8 cellular contexts compared by ENCODE assay signal in genomic region chr12:13000935-13001724, GRCh38. TPM values are rescaled to one million over a fixed set of nuclear protein-coding genes. Genes with fewer than 3 reads are reported as not detected.
DNase-seq lines count a peak whose midpoint lies in the region; ATAC-seq and TF ChIP-seq lines count a peak whose summit lies in the region.

No MANE protein-coding gene starts in this region.

- H3K4me1 ChIP-seq in heart left ventricle (peaks cover 0 to 63% (median 19%) of the 10 kb centered on the region in 12 donors), ovary (ENCODE audit: insufficient read depth) (peaks cover 8% of the 10 kb centered on the region)

- no peak for TF ChIP-seq EP300 in ovary (IDR thresholded peaks at IDR 0.05)

- peak; percentile 7 for ATAC-seq in HG03378 (IDR thresholded peaks at IDR 0.05; ENCODE audit: unreplicated experiment)
- peak in 3 of 4 donors; percentile 23 to 45 (median 36) for ATAC-seq in heart left ventricle
- no peak for ATAC-seq in GM18520 (IDR thresholded peaks at IDR 0.05; ENCODE audit: unreplicated experiment)
- no peak for ATAC-seq in HG02571 (IDR thresholded peaks at IDR 0.05; ENCODE audit: unreplicated experiment)

- TF ChIP-seq CTCF in heart left ventricle (IDR thresholded peaks at IDR 0.05) = peak in 11 of 12 donors; percentile 18 to 66 (median 51)
- peak; percentile 32 to 37 (median 35) for TF ChIP-seq CTCF in ovary (IDR thresholded peaks at IDR 0.05)

- WGBS in heart left ventricle, 4 donors = 1 to 2% (median 1%) methylated on average over 17 to 79 of the region's 79 CpGs
- WGBS in ovary, 3 donors = 0 to 1% (median 0%) methylated on average over 54 to 79 of the region's 79 CpGs

- H3K9me3 ChIP-seq in SK-N-MC (ENCODE audit: low read depth, low read length) (no peaks in the 10 kb centered on the region), heart left ventricle (no peaks in the 10 kb centered on the region), ovary (no peaks in the 10 kb centered on the region)

- H3K36me3 ChIP-seq in SK-N-MC (ENCODE audit: insufficient read depth, low read length) (no peaks in the 10 kb centered on the region), heart left ventricle (no peaks in the 10 kb centered on the region), ovary (no peaks in the 10 kb centered on the region)

- intact Hi-C loops in heart left ventricle (cut with DNase I) (loop anchor here in 8 of 10 donors (2.0 to 10.0 kb wide), 9 partner anchors 36 to 224 kb away; partner anchors contain the start of gene EMP1 (in 1 of the 8)), ovary (cut with DNase I) (loop anchor here in 1 of 4 donors (10.0 kb wide), 1 partner anchor 204 kb away; no protein-coding TSS in a partner anchor)

- H3K9ac ChIP-seq in SK-N-MC (ENCODE audit: insufficient read length) = peak overlapping the region; percentile 65

- DNase-seq in SK-N-MC (ENCODE audit: low read depth, low spot score) (no peak), amygdala (lab: John Stamatoyannopoulos, UW) (peak in 48 of 56 donors; percentile 13 to 78 (median 48)), heart left ventricle (peak; percentile 40 to 77 (median 64)), ovary (peak; percentile 66 to 77 (median 72))

- TF ChIP-seq POLR2A in heart left ventricle (IDR thresholded peaks at IDR 0.05) (no peak), ovary (IDR thresholded peaks at IDR 0.05) (no peak)

- no peak overlapping the region for H3K27ac ChIP-seq in SK-N-MC
- peak overlapping the region; percentile 28 to 98 (median 90) for H3K27ac ChIP-seq in heart left ventricle
- H3K27ac ChIP-seq in ovary = peak overlapping the region; percentile 89 to 95

- peak overlapping the region; percentile 52 for H3K4me3 ChIP-seq in GM08714 (ENCODE audit: low read length)
- H3K4me3 ChIP-seq in SK-N-MC = peak overlapping the region; percentile 93
- peak overlapping the region; percentile 37 to 94 (median 85) for H3K4me3 ChIP-seq in heart left ventricle
- H3K4me3 ChIP-seq in ovary = peak overlapping the region; percentile 58

- H3K27me3 ChIP-seq in heart left ventricle = no peaks in the 10 kb centered on the region
- no peaks in the 10 kb centered on the region for H3K27me3 ChIP-seq in ovary

RNA-seq across cellular contexts. Expression of gene HEBP1, which starts 1.1 kb away (rescaled TPM):
- total RNA-seq in heart left ventricle (10 to 100 TPM; 26.3 to 65.3 (median 52.6) TPM), ovary (100 to 1,000 TPM in 2 of 7 donors, 10 to 100 TPM in 5; 31.6 to 102 (median 83.7) TPM)
- polyA plus RNA-seq in heart left ventricle (10 to 100 TPM; 36.6 to 88.1 TPM), ovary (100 to 1,000 TPM in 1 of 2 donors, 10 to 100 TPM in 1; 90.2 to 150 TPM)

RNA-seq across cellular contexts. Expression of gene FAM234B, which starts 43.1 kb away (rescaled TPM):
- total RNA-seq in heart left ventricle = 1 to 10 TPM; 1.5 to 3.5 (median 2.6) TPM
- 1 to 10 TPM; 1.2 to 2.5 TPM for polyA plus RNA-seq in heart left ventricle
- total RNA-seq in ovary = 1 to 10 TPM; 5.3 to 8.8 (median 5.7) TPM
- 1 to 10 TPM; 2.1 to 9.4 TPM for polyA plus RNA-seq in ovary

RNA-seq across cellular contexts. Expression of gene GPRC5D, which starts 49.2 kb away (rescaled TPM):
- not detected for total RNA-seq in heart left ventricle
- polyA plus RNA-seq in heart left ventricle = under 1 TPM in 1 of 2 donors, not detected in 1; 0.11 TPM
- under 1 TPM in 1 of 7 donors, not detected in 6; 0.37 TPM for total RNA-seq in ovary
- under 1 TPM in 1 of 2 donors, not detected in 1; 0.22 TPM for polyA plus RNA-seq in ovary

Comparison
In these comparisons a context has a peak if more than half of its experiments do, and no peak if none do; other contexts are left out.
1. ATAC-seq: peak in HG03378 (single experiment) and heart left ventricle (3 of 4); none in GM18520 (single experiment) and HG02571 (single experiment).
2. Peak in every context shown above with its lines, with median percentiles within 50 percentile points of each other: H3K4me3 ChIP-seq.